10 cellular contexts compared by ENCODE assay signal in the genomic region with DNA sequence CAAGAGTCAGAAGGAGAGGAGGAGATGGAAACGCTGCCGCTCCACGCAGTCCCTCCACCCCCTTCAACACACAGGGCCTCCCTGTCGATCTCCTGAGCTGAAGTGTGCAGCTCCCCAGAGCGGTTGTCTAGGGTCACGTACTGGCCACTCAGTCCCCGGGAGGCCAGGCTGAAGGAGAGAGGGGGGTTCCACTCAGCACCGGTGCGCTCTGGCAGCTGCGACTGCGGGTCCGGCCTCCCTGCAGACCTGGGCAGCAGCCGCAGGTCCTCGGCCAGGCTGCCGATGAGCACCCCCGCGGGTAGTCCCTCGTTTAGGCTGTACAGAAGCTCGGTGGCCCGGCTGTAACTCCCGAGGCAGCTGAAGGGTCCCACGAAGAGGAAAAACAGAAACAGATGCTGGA. TPM values are rescaled to one million over a fixed set of nuclear protein-coding genes. Genes with fewer than 3 reads are reported as not detected.
DNase-seq lines count a peak whose midpoint lies in the region; ATAC-seq and TF ChIP-seq lines count a peak whose summit lies in the region.
"Had no signal": no experiment of that assay in that cellular context is flagged by ENCODE, and none has a peak within 500 bp of the region (broad histone marks: within the 10 kb centered on the region; RNA-seq: fewer than 3 reads in every experiment).

No MANE protein-coding gene starts in this region.

- H3K27ac Mint-ChIP-seq in activated naive CD8-positive, alpha-beta T cell treated with anti-CD3 and anti-CD28 coated beads for 36 hours = no peak overlapping the region

- H3K4me1 Mint-ChIP-seq in activated naive CD8-positive, alpha-beta T cell treated with anti-CD3 and anti-CD28 coated beads for 36 hours = no peaks in the 10 kb centered on the region
- H3K4me1 Mint-ChIP-seq: central memory CD8-positive, alpha-beta T cell had no signal

- H3K27me3 Mint-ChIP-seq in activated naive CD8-positive, alpha-beta T cell treated with anti-CD3 and anti-CD28 coated beads for 36 hours = peaks cover 54% of the 10 kb centered on the region

- DNase-seq in ELF-1 (ENCODE audit: low read depth, low spot score) (peak; percentile 14), astrocyte of the spinal cord (ENCODE audit: low read depth, low spot score) (no peak), posterior cingulate gyrus (peak in 7 of 10 donors; percentile 9 to 83 (median 25)), cerebellum (ENCODE audit: low spot score) (no peak)
- no peak for DNase-seq in activated naive CD8-positive, alpha-beta T cell treated with anti-CD3 and anti-CD28 coated beads for 36 hours
- no peak for DNase-seq in central memory CD4-positive, alpha-beta T cell
- DNase-seq: MM.1S had no signal

- H3K4me3 ChIP-seq in astrocyte of the spinal cord (ENCODE audit: low read depth, low read length) = peak overlapping the region; percentile 32
- peak overlapping the region; percentile 72 for H3K4me3 ChIP-seq in iPS-11a (ENCODE audit: low read depth, low read length)

- in situ Hi-C loops in astrocyte of the spinal cord (cut with HindIII; ENCODE audit: low sequenced_read_pairs) = no loop called here

- no peak for ATAC-seq in HG03108 (IDR thresholded peaks at IDR 0.05; ENCODE audit: unreplicated experiment)

- H3K36me3 Mint-ChIP-seq in activated naive CD8-positive, alpha-beta T cell treated with anti-CD3 and anti-CD28 coated beads for 36 hours = no peaks in the 10 kb centered on the region

- TF ChIP-seq CTCF in astrocyte of the spinal cord (IDR thresholded peaks at IDR 0.05; ENCODE audit: low read depth, low read length) = no peak

- H3K4me3 Mint-ChIP-seq in activated naive CD8-positive, alpha-beta T cell treated with anti-CD3 and anti-CD28 coated beads for 36 hours = no peak overlapping the region
- H3K4me3 Mint-ChIP-seq: central memory CD8-positive, alpha-beta T cell had no signal

- no peaks in the 10 kb centered on the region for H3K9me3 Mint-ChIP-seq in activated naive CD8-positive, alpha-beta T cell treated with anti-CD3 and anti-CD28 coated beads for 36 hours

- intact Hi-C loops in posterior cingulate gyrus (cut with DNase I) = loop anchor here (10.0 kb wide), 1 partner anchor 541 kb away; no protein-coding TSS in a partner anchor

RNA-seq across cellular contexts. Expression of gene PCDH20, which starts 2.1 kb away (rescaled TPM):
- not detected for total RNA-seq in activated naive CD8-positive, alpha-beta T cell treated with anti-CD3 and anti-CD28 coated beads for 36 hours
- 2.4 TPM for total RNA-seq in cerebellum

Comparison
In these comparisons a context has a peak if more than half of its experiments do, and no peak if none do; other contexts are left out.
1. DNase-seq: peak in ELF-1 (single experiment) and posterior cingulate gyrus (7 of 10); none in astrocyte of the spinal cord (single experiment), activated naive CD8-positive, alpha-beta T cell treated with anti-CD3 and anti-CD28 coated beads for 36 hours (single experiment), cerebellum (single experiment) and central memory CD4-positive, alpha-beta T cell (single experiment).